Comparison of ENCODE assay signal across 16 cellular contexts in genomic region chr2:239955989-239956817, GRCh38.
"Had no signal": no experiment of that assay in that cellular context is flagged by ENCODE, and none has a peak within 500 bp of the region (broad histone marks: within the 10 kb centered on the region; RNA-seq: fewer than 3 reads in every experiment).

No MANE protein-coding gene starts in this region.

- H3K4me3 ChIP-seq: tibial artery had no signal

- H3K27me3 Mint-ChIP-seq: activated CD4-positive, alpha-beta T cell treated with anti-CD3 and anti-CD28 coated beads, Interleukin-2, amount 10 ng/mL, durations not matched to agents 7 days and 5 days; activated T-cell treated with anti-CD3 and anti-CD28 coated beads, Interleukin-2, amount 50 U/mL, for 24 hours; brain; central memory CD8-positive, alpha-beta T cell had no signal

- H3K4me1 Mint-ChIP-seq: central memory CD8-positive, alpha-beta T cell had no signal

- H3K27me3 ChIP-seq: tibial artery had no signal

- H3K9me3 ChIP-seq: tibial artery had no signal

- DNase-seq: activated CD4-positive, alpha-beta T cell treated with anti-CD3 and anti-CD28 coated beads, Interleukin-2, amount 10 ng/mL, durations not matched to agents 7 days and 5 days; activated CD8-positive, alpha-beta T cell treated with anti-CD3 and anti-CD28 coated beads, Interleukin-2, amount 10 ng/mL, durations not matched to agents 7 days and 5 days; activated naive CD4-positive, alpha-beta T cell treated with anti-CD3 and anti-CD28 coated beads for 36 hours; activated T-cell treated with anti-CD3 and anti-CD28 coated beads, Interleukin-2, amount 50 U/mL, for 24 hours; effector CD8-positive, alpha-beta T cell; midbrain; nephron progenitor cell; stimulated activated CD8-positive, alpha-beta memory T cell treated with anti-CD3 and anti-CD28 coated beads, Interleukin-4, amount 100 ng/mL, for 48 hours; stimulated activated naive CD4-positive, alpha-beta T cell; T1000 had no signal

- H3K9me3 Mint-ChIP-seq: activated CD4-positive, alpha-beta T cell treated with anti-CD3 and anti-CD28 coated beads, Interleukin-2, amount 10 ng/mL, durations not matched to agents 7 days and 5 days; activated naive CD4-positive, alpha-beta T cell treated with anti-CD3 and anti-CD28 coated beads for 36 hours; activated T-cell treated with anti-CD3 and anti-CD28 coated beads, Interleukin-2, amount 50 U/mL, for 24 hours; brain; central memory CD8-positive, alpha-beta T cell; nephron progenitor cell had no signal

- H3K27ac Mint-ChIP-seq: activated CD4-positive, alpha-beta T cell treated with anti-CD3 and anti-CD28 coated beads, Interleukin-2, amount 10 ng/mL, durations not matched to agents 7 days and 5 days; activated CD8-positive, alpha-beta T cell treated with anti-CD3 and anti-CD28 coated beads, Interleukin-2, amount 10 ng/mL, durations not matched to agents 7 days and 5 days; activated naive CD4-positive, alpha-beta T cell treated with anti-CD3 and anti-CD28 coated beads for 36 hours; activated T-cell treated with anti-CD3 and anti-CD28 coated beads, Interleukin-2, amount 50 U/mL, for 24 hours; nephron progenitor cell had no signal

- ATAC-seq: activated CD4-positive, CD25-positive, alpha-beta regulatory T cell treated with anti-CD3 and anti-CD28 coated beads, Interleukin-2, amount 50 U/mL, for 24 hours; activated CD8-positive, alpha-beta T cell treated with anti-CD3 and anti-CD28 coated beads, Interleukin-2, amount 10 ng/mL, durations not matched to agents 7 days and 5 days; esophagus mucosa; sciatic nerve had no signal

- H3K4me3 Mint-ChIP-seq: activated CD4-positive, alpha-beta T cell treated with anti-CD3 and anti-CD28 coated beads, Interleukin-2, amount 10 ng/mL, durations not matched to agents 7 days and 5 days; activated CD8-positive, alpha-beta T cell treated with anti-CD3 and anti-CD28 coated beads, Interleukin-2, amount 10 ng/mL, durations not matched to agents 7 days and 5 days; activated naive CD4-positive, alpha-beta T cell treated with anti-CD3 and anti-CD28 coated beads for 36 hours; activated T-cell treated with anti-CD3 and anti-CD28 coated beads, Interleukin-2, amount 50 U/mL, for 24 hours; brain; central memory CD8-positive, alpha-beta T cell; nephron progenitor cell had no signal
